1 cellular context compared by ENCODE assay signal in genomic region chr1:201399018-201399351, GRCh38.
TF ChIP-seq lines count a peak whose summit lies in the region.

LAD1 (minus strand) TSS chr1:201399324; CDS start chr1:201399306, 18 bp downstream.

TF ChIP-seq in WTC11, 78 proteins besides CTCF, POLR2A, EP300 and RAD21 (continued from another document):
- TF ChIP-seq ATF6 (CRISPR knock-in tag; IDR thresholded peaks at IDR 0.05) (no peak), ZNF671 (CRISPR knock-in tag; IDR thresholded peaks at IDR 0.05) (no peak)
TF ChIP-seq in WTC11: peak in this region for 0.
